ENCODE assay signal across 1 cellular context in genomic region chr3:11655188-11655928, GRCh38.
TF ChIP-seq lines count a peak whose summit lies in the region.

No MANE protein-coding gene starts in this region.

TF ChIP-seq in HepG2, 621 proteins besides CTCF, POLR2A, EP300 and RAD21:
- TF ChIP-seq, protein P1, sequence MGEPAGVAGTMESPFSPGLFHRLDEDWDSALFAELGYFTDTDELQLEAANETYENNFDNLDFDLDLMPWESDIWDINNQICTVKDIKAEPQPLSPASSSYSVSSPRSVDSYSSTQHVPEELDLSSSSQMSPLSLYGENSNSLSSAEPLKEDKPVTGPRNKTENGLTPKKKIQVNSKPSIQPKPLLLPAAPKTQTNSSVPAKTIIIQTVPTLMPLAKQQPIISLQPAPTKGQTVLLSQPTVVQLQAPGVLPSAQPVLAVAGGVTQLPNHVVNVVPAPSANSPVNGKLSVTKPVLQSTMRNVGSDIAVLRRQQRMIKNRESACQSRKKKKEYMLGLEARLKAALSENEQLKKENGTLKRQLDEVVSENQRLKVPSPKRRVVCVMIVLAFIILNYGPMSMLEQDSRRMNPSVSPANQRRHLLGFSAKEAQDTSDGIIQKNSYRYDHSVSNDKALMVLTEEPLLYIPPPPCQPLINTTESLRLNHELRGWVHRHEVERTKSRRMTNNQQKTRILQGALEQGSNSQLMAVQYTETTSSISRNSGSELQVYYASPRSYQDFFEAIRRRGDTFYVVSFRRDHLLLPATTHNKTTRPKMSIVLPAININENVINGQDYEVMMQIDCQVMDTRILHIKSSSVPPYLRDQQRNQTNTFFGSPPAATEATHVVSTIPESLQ (CRISPR knock-in tag; conservative IDR thresholded peaks at IDR 0.05), result no peak
- TF ChIP-seq, protein P2, sequence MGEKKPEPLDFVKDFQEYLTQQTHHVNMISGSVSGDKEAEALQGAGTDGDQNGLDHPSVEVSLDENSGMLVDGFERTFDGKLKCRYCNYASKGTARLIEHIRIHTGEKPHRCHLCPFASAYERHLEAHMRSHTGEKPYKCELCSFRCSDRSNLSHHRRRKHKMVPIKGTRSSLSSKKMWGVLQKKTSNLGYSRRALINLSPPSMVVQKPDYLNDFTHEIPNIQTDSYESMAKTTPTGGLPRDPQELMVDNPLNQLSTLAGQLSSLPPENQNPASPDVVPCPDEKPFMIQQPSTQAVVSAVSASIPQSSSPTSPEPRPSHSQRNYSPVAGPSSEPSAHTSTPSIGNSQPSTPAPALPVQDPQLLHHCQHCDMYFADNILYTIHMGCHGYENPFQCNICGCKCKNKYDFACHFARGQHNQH (CRISPR knock-in tag; IDR thresholded peaks at IDR 0.05), result no peak
- peak; percentile 76 for TF ChIP-seq STAG1 (CRISPR knock-in tag; IDR thresholded peaks at IDR 0.05)
